ENCODE assay signal across 1 cellular context in the genomic region with DNA sequence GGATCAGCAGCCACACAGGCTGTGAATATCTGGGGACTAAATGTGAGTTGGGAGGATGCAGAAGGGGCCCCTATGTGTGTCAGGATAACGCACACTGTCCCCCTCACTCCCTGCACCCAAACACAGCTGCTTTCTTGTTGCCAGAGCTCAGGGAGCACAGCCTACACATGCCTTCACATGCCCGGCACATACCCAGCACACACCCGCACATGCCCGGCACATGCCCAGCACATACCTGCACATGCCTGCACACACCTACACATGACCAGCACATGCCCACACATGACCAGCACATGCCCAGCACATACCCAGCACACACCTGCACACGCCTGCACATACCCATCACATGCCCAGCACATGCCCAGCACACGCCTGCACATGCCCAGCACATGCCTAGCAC.
TF ChIP-seq lines count a peak whose summit lies in the region.

No MANE protein-coding gene starts in this region.

TF ChIP-seq in IMR-90, 13 proteins besides CTCF, POLR2A, EP300 and RAD21:
- TF ChIP-seq MAFK (IDR thresholded peaks at IDR 0.05; ENCODE audit: low read depth, low read length) (no peak), BHLHE40 (IDR thresholded peaks at IDR 0.05; ENCODE audit: low read depth, low read length) (no peak), RFX5 (IDR thresholded peaks at IDR 0.05; ENCODE audit: low read depth, low read length) (no peak), MAZ (IDR thresholded peaks at IDR 0.05; ENCODE audit: borderline replicate concordance, low read depth, low read length) (no peak), CEBPB (IDR thresholded peaks at IDR 0.05; ENCODE audit: low read depth, low read length) (no peak), USF2 (IDR thresholded peaks at IDR 0.05; ENCODE audit: low read depth, low read length) (no peak), ELK1 (IDR thresholded peaks at IDR 0.05; ENCODE audit: borderline replicate concordance, low read depth, low read length) (no peak), RCOR1 (IDR thresholded peaks at IDR 0.05; ENCODE audit: insufficient replicate concordance, low read length) (no peak), SMC3 (IDR thresholded peaks at IDR 0.05; ENCODE audit: low read depth, low read length) (no peak), MXI1 (IDR thresholded peaks at IDR 0.05; ENCODE audit: borderline replicate concordance, low read depth, low read length) (no peak), NFE2L2 (IDR thresholded peaks at IDR 0.05; ENCODE audit: low read depth, low read length) (no peak), FOS (IDR thresholded peaks at IDR 0.05; ENCODE audit: low read depth, low read length) (no peak), CHD1 (IDR thresholded peaks at IDR 0.05; ENCODE audit: low read depth, low read length) (no peak)
